In the genomic region with DNA sequence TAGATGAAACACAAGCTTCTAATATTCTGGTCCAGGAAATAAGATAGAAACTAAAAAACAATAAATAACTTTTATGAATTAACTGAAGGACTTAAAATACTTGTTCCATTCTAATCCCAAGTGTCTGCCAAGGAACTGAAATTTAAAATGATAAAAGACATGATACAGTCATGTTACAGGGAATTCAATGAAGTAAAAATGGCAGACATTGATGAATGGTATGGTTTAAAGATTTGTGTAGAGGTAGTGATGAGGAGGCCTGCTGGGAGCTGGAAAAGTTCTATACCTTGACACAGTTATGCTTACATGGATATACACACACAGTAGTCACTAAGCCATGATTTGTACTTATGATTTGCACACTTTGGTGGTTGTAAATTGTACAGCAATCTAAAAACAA, we compare ENCODE assay signal across 15 cellular contexts. TPM values are rescaled to one million over a fixed set of nuclear protein-coding genes. Genes with fewer than 3 reads are reported as not detected.
DNase-seq lines count a peak whose midpoint lies in the region; ATAC-seq, FAIRE-seq and TF ChIP-seq lines count a peak whose summit lies in the region.
"Had no signal": no experiment of that assay in that cellular context is flagged by ENCODE, and none has a peak within 500 bp of the region (broad histone marks: within the 10 kb centered on the region; RNA-seq: fewer than 3 reads in every experiment).

No MANE protein-coding gene starts in this region.

- H3K27ac Mint-ChIP-seq in activated CD8-positive, alpha-beta memory T cell treated with anti-CD3 and anti-CD28 coated beads, Interleukin-2, amount 10 ng/mL, durations not matched to agents 7 days and 5 days: peak overlapping the region; percentile 54
- no peak overlapping the region for H3K27ac Mint-ChIP-seq in neural crest cell (ENCODE audit: unreplicated experiment)

- no peak for TF ChIP-seq POLR2A in K562 (conservative IDR thresholded peaks at IDR 0.05)

- H3K27ac ChIP-seq in OCI-LY3 (ENCODE audit: low read length) (no peak overlapping the region), K562 (ENCODE audit: extremely low read depth, low read depth, low read length) (peak overlapping the region; percentile 97; the same call in 1 of the 3 replicates)
- H3K27ac ChIP-seq: WERI-Rb-1 had no signal

- H3K9me3 Mint-ChIP-seq in activated CD8-positive, alpha-beta memory T cell treated with anti-CD3 and anti-CD28 coated beads, Interleukin-2, amount 10 ng/mL, durations not matched to agents 7 days and 5 days (ENCODE audit: low read depth): no peaks in the 10 kb centered on the region
- H3K9me3 Mint-ChIP-seq in neural crest cell: no peaks in the 10 kb centered on the region

- POLR2A ChIA-PET in K562 (lab: Yijun Ruan, JAX): interaction anchor here (0.8 to 6.4 kb wide), 5 partner anchors 10 to 56 kb away, joined by 3 to 45 read pairs (median 4); no protein-coding TSS in a partner anchor

- H3K9ac ChIP-seq in OCI-LY3 (ENCODE audit: low read length): no peak overlapping the region
- H3K9ac ChIP-seq in K562 (ENCODE audit: insufficient read depth in 1 of 2, low read depth in 2 of 2, low read length in 2 of 2): peak overlapping the region in 1 of 2 experiments; percentile 98; a peak in 2 of 4 replicates

- CTCF ChIA-PET in activated CD8-positive, alpha-beta memory T cell treated with anti-CD3 and anti-CD28 coated beads, Interleukin-2, amount 10 ng/mL, durations not matched to agents 7 days and 5 days (lab: Charles Lee): interaction anchor here (0.9 to 1.7 kb wide), 4 partner anchors 17 to 442 kb away, joined by 3 to 8 read pairs (median 3); no protein-coding TSS in a partner anchor
- CTCF ChIA-PET in K562 (lab: Yijun Ruan, JAX; ENCODE audit: low intra/inter-chr PET ratio): no interaction called here

- DNase-seq in activated CD8-positive, alpha-beta memory T cell treated with anti-CD3 and anti-CD28 coated beads, Interleukin-2, amount 10 ng/mL, durations not matched to agents 7 days and 5 days: no peak
- no peak for DNase-seq in activated CD8-positive, alpha-beta memory T cell treated with anti-CD3 and anti-CD28 coated beads for 24 hours
- DNase-seq in K562 (ENCODE audit: extremely low read depth in 1 of 4, low spot score in 3 of 4) (no peak), neural crest cell (ENCODE audit: low read depth, low spot score) (no peak), glomerular visceral epithelial cell (ENCODE audit: extremely low spot score) (no peak), DMS53 (lab: John Stamatoyannopoulos, UW) (no peak), SK-N-DZ (ENCODE audit: low spot score) (no peak)
- DNase-seq: activated effector memory CD4-positive, alpha-beta T cell treated with Interleukin-2 at 50 U/mL for 16 hours; cerebellar nuclear complex; DMS79 treated with DMSO at 0.1 percent for 48 hours; NCI-H446 treated with DMSO at 0.1 percent for 48 hours; WERI-Rb-1 had no signal

- H3K4me1 Mint-ChIP-seq in activated CD8-positive, alpha-beta memory T cell treated with anti-CD3 and anti-CD28 coated beads, Interleukin-2, amount 10 ng/mL, durations not matched to agents 7 days and 5 days: peaks cover 67% of the 10 kb centered on the region
- peaks cover 41% of the 10 kb centered on the region for H3K4me1 Mint-ChIP-seq in neural crest cell

- H3K4me2 ChIP-seq in OCI-LY3 (ENCODE audit: low read length): peak overlapping the region; percentile 98; the same call in 1 of the 2 replicates
- H3K4me2 ChIP-seq in K562 (ENCODE audit: insufficient read depth, low read length): peak overlapping the region; percentile 40

- H3K36me3 Mint-ChIP-seq in activated CD8-positive, alpha-beta memory T cell treated with anti-CD3 and anti-CD28 coated beads, Interleukin-2, amount 10 ng/mL, durations not matched to agents 7 days and 5 days: peaks cover 23% of the 10 kb centered on the region
- H3K36me3 Mint-ChIP-seq in neural crest cell (ENCODE audit: low read depth): no peaks in the 10 kb centered on the region

- TF ChIP-seq RAD21 in K562 (CRISPR knock-in tag; conservative IDR thresholded peaks at IDR 0.05 in 1 of 2, IDR thresholded peaks at IDR 0.05 in 1 of 2): no peak

- TF ChIP-seq EP300 in K562 (IDR thresholded peaks at IDR 0.05; ENCODE audit: low read length): no peak

- no peak for ATAC-seq in activated CD8-positive, alpha-beta memory T cell treated with anti-CD3 and anti-CD28 coated beads, Interleukin-2, amount 10 ng/mL, durations not matched to agents 7 days and 5 days
- ATAC-seq in K562: no peak

- peaks cover 14% of the 10 kb centered on the region for H3K36me3 ChIP-seq in OCI-LY3 (replicated peaks; ENCODE audit: low read depth, low read length)
- H3K36me3 ChIP-seq in K562 (ENCODE audit: control insufficient read depth, insufficient read depth, low read length): peaks cover 63% of the 10 kb centered on the region

- H2AFZ ChIP-seq in OCI-LY3 (ENCODE audit: low read depth, low read length) (no peak overlapping the region), K562 (ENCODE audit: low read depth, low read length) (no peak overlapping the region)

- no TSS peak for BruUV-seq in K562 (replicated peaks; lab: Mats Ljungman, UMichigan)

- H3K27me3 Mint-ChIP-seq in activated CD8-positive, alpha-beta memory T cell treated with anti-CD3 and anti-CD28 coated beads, Interleukin-2, amount 10 ng/mL, durations not matched to agents 7 days and 5 days: no peaks in the 10 kb centered on the region
- no peaks in the 10 kb centered on the region for H3K27me3 Mint-ChIP-seq in neural crest cell (ENCODE audit: low read depth)

- H3K9me3 ChIP-seq in OCI-LY3 (ENCODE audit: insufficient read depth, low read length) (no peaks in the 10 kb centered on the region), K562 (replicated peaks; ENCODE audit: control insufficient read depth, insufficient read depth, low read depth, low read length) (no peaks in the 10 kb centered on the region)
- H3K9me3 ChIP-seq: esophagus muscularis mucosa had no signal

- H3K79me2 ChIP-seq in OCI-LY3 (ENCODE audit: low read length) (peaks cover 78% of the 10 kb centered on the region), K562 (ENCODE audit: control insufficient read depth, insufficient read depth, low read length) (peaks cover 96% of the 10 kb centered on the region)

- peak overlapping the region; percentile 24 for H3K4me3 Mint-ChIP-seq in activated CD8-positive, alpha-beta memory T cell treated with anti-CD3 and anti-CD28 coated beads, Interleukin-2, amount 10 ng/mL, durations not matched to agents 7 days and 5 days
- peak overlapping the region; percentile 69 for H3K4me3 Mint-ChIP-seq in neural crest cell

- TF ChIP-seq CTCF in OCI-LY3 (IDR thresholded peaks at IDR 0.05; ENCODE audit: low read depth, low read length): no peak
- no peak for TF ChIP-seq CTCF in K562 (IDR thresholded peaks at IDR 0.05 in 2 of 3, conservative IDR thresholded peaks at IDR 0.05 in 1 of 3; ENCODE audit: insufficient read depth in 2 of 3, low read depth in 1 of 3, low read length in 3 of 3)
- TF ChIP-seq CTCF in neural crest cell (conservative IDR thresholded peaks at IDR 0.05): no peak

- no peak for FAIRE-seq in K562 (lab: Jason Lieb, UNC)
- FAIRE-seq: urothelium cell line had no signal

- H3K4me3 ChIP-seq in OCI-LY3 (ENCODE audit: low read length) (no peak overlapping the region), K562 (no peak overlapping the region; the same call in 1 of the 2 replicates)
- H3K4me3 ChIP-seq: esophagus muscularis mucosa had no signal

- peaks cover 31% of the 10 kb centered on the region for H3K4me1 ChIP-seq in OCI-LY3 (ENCODE audit: low read length)
- peaks cover 14 to 21% of the 10 kb centered on the region in 2 experiments for H3K4me1 ChIP-seq in K562 (replicated peaks in 1 of 2; ENCODE audit: control insufficient read depth in 2 of 2, insufficient read depth in 2 of 2, low read length in 2 of 2)

- in situ Hi-C loops in K562 (cut with MboI): no loop called here

- H3K9me1 ChIP-seq in K562 (ENCODE audit: control insufficient read depth, insufficient read depth, low read length): no peaks in the 10 kb centered on the region

- H4K20me1 ChIP-seq in OCI-LY3 (ENCODE audit: insufficient read depth, low read length): peaks cover 22% of the 10 kb centered on the region
- H4K20me1 ChIP-seq in K562 (replicated peaks; ENCODE audit: control insufficient read depth, insufficient read depth, low read length): peaks cover 7% of the 10 kb centered on the region; the same call in 1 of the 2 replicates

- intact Hi-C loops in K562 (cut with micrococcal nuclease): no loop called here

- H3K27me3 ChIP-seq in OCI-LY3 (ENCODE audit: low read depth, low read length): no peaks in the 10 kb centered on the region
- no peaks in the 10 kb centered on the region for H3K27me3 ChIP-seq in K562 (ENCODE audit: control insufficient read depth in 2 of 2, insufficient read depth in 2 of 2, low read length in 2 of 2)
- H3K27me3 ChIP-seq: esophagus muscularis mucosa had no signal

RNA-seq across cellular contexts. Expression of a gene that starts 2.1 kb away (rescaled TPM):
- total RNA-seq in activated CD8-positive, alpha-beta memory T cell treated with anti-CD3 and anti-CD28 coated beads, Interleukin-2, amount 10 ng/mL, durations not matched to agents 7 days and 5 days: 100 to 1,000 TPM; 140 to 144 TPM
- 1,237 and 1,275 TPM in 2 replicates for total RNA-seq in K562 (2011; cell fraction: chromatin; rRNA removed; ENCODE audit: low replicate concordance)
- 563 and 657 TPM in 2 replicates for total RNA-seq in K562 (2011; cell fraction: nucleolus; rRNA removed)
- 675 TPM in 2 replicates for total RNA-seq in K562 (2011; cell fraction: nucleoplasm; rRNA removed)
- total RNA-seq in K562 (2014; rRNA removed): 140 and 153 TPM in 2 replicates
- 88.5 and 99.0 TPM in 2 replicates for total RNA-seq in K562 (2014; rRNA removed; fragmentation: Illumina TruSeq; extraction: Trizol)
- 91.3 and 98.2 TPM in 2 replicates for total RNA-seq in K562 (2015; rRNA removed; fragmentation: Illumina TruSeq; extraction: Trizol)
- 218 and 237 TPM in 2 replicates for total RNA-seq in K562 (2021)
- 55.4 and 85.4 TPM in 2 replicates for polyA plus RNA-seq in K562 (2011; rRNA removed)
- polyA plus RNA-seq in K562 (2011; cell fraction: cytosol; rRNA removed): 96.0 and 109 TPM in 2 replicates
- 581 and 738 TPM in 2 replicates for polyA plus RNA-seq in K562 (2011; cell fraction: nucleus; rRNA removed)
- polyA plus RNA-seq in K562 (2012): 175 and 269 TPM in 2 replicates
- 274 and 277 TPM in 2 replicates for polyA plus RNA-seq in K562 (2014; fragmentation: Illumina TruSeq; extraction: Trizol)
- polyA plus RNA-seq in K562 (2014; fragmentation: Nextera tagmentation; extraction: Ambion mirVana): 100 to 1,000 TPM; 110 to 123 TPM
- polyA plus RNA-seq in K562 (2014; rRNA removed): 174 and 182 TPM in 2 replicates
- 161 and 196 TPM in 2 replicates for polyA minus RNA-seq in K562 (2011; rRNA and poly(A)+ RNA removed)
- polyA minus RNA-seq in K562 (2011; cell fraction: cytosol; rRNA and poly(A)+ RNA removed): 224 and 238 TPM in 2 replicates
- 307 and 505 TPM in 2 replicates for polyA minus RNA-seq in K562 (2011; cell fraction: nucleus; rRNA and poly(A)+ RNA removed)
- 114 and 125 TPM in 2 replicates for total RNA-seq in neural crest cell
- polyA plus RNA-seq in SK-N-DZ (2014; cell fraction: cytosol; rRNA removed): 38.6 and 40.6 TPM in 2 replicates
- 87.7 and 145 TPM in 2 replicates for polyA plus RNA-seq in SK-N-DZ (2014; cell fraction: nucleus; rRNA removed)

RNA-seq across cellular contexts. Expression of a gene that starts 39.2 kb away (rescaled TPM):
- total RNA-seq in activated CD8-positive, alpha-beta memory T cell treated with anti-CD3 and anti-CD28 coated beads, Interleukin-2, amount 10 ng/mL, durations not matched to agents 7 days and 5 days: 10 to 100 TPM; 31.5 to 49.0 TPM
- 276 and 409 TPM in 2 replicates for total RNA-seq in K562 (2011; cell fraction: chromatin; rRNA removed; ENCODE audit: low replicate concordance)
- total RNA-seq in K562 (2011; cell fraction: nucleolus; rRNA removed): 245 and 297 TPM in 2 replicates
- 245 and 273 TPM in 2 replicates for total RNA-seq in K562 (2011; cell fraction: nucleoplasm; rRNA removed)
- total RNA-seq in K562 (2014; rRNA removed) (37.5 and 65.1 TPM in 2 replicates), K562 (2014; rRNA removed; fragmentation: Illumina TruSeq; extraction: Trizol) (32.8 and 35.4 TPM in 2 replicates), K562 (2015; rRNA removed; fragmentation: Illumina TruSeq; extraction: Trizol) (36.9 and 37.4 TPM in 2 replicates), K562 (2021) (71.0 and 88.2 TPM in 2 replicates), neural crest cell (57.2 and 61.8 TPM in 2 replicates)
- polyA plus RNA-seq in K562 (2011; rRNA removed) (17.8 and 40.9 TPM in 2 replicates), K562 (2014; fragmentation: Illumina TruSeq; extraction: Trizol) (69.9 and 85.0 TPM in 2 replicates), K562 (2014; fragmentation: Nextera tagmentation; extraction: Ambion mirVana) (10 to 100 TPM; 32.1 to 69.3 TPM), K562 (2014; rRNA removed) (24.2 and 33.5 TPM in 2 replicates)
- 34.1 and 42.0 TPM in 2 replicates for polyA plus RNA-seq in K562 (2011; cell fraction: cytosol; rRNA removed)
- 140 and 211 TPM in 2 replicates for polyA plus RNA-seq in K562 (2011; cell fraction: nucleus; rRNA removed)
- 40.3 and 58.0 TPM in 2 replicates for polyA plus RNA-seq in K562 (2012)
- 38.2 and 49.9 TPM in 2 replicates for polyA minus RNA-seq in K562 (2011; rRNA and poly(A)+ RNA removed)
- polyA minus RNA-seq in K562 (2011; cell fraction: cytosol; rRNA and poly(A)+ RNA removed): 23.6 and 30.1 TPM in 2 replicates
- polyA minus RNA-seq in K562 (2011; cell fraction: nucleus; rRNA and poly(A)+ RNA removed): 62.5 and 79.1 TPM in 2 replicates
- polyA plus RNA-seq in SK-N-DZ (2014; cell fraction: cytosol; rRNA removed): 22.8 and 48.2 TPM in 2 replicates
- 50.8 and 77.6 TPM in 2 replicates for polyA plus RNA-seq in SK-N-DZ (2014; cell fraction: nucleus; rRNA removed)

RNA-seq across cellular contexts. Expression of a gene that starts 39.4 kb away (rescaled TPM):
- 10 to 100 TPM; 36.2 to 59.3 TPM for total RNA-seq in activated CD8-positive, alpha-beta memory T cell treated with anti-CD3 and anti-CD28 coated beads, Interleukin-2, amount 10 ng/mL, durations not matched to agents 7 days and 5 days
- 35.8 and 86.9 TPM in 2 replicates for total RNA-seq in K562 (2011; cell fraction: chromatin; rRNA removed; ENCODE audit: low replicate concordance)
- total RNA-seq in K562 (2011; cell fraction: nucleolus; rRNA removed): 78.7 and 87.1 TPM in 2 replicates
- 57.9 and 62.8 TPM in 2 replicates for total RNA-seq in K562 (2011; cell fraction: nucleoplasm; rRNA removed)
- 150 and 153 TPM in 2 replicates for total RNA-seq in K562 (2014; rRNA removed)
- 136 and 145 TPM in 2 replicates for total RNA-seq in K562 (2014; rRNA removed; fragmentation: Illumina TruSeq; extraction: Trizol)
- 153 and 154 TPM in 2 replicates for total RNA-seq in K562 (2015; rRNA removed; fragmentation: Illumina TruSeq; extraction: Trizol)
- 138 and 146 TPM in 2 replicates for total RNA-seq in K562 (2021)
- 93.7 and 105 TPM in 2 replicates for polyA plus RNA-seq in K562 (2011; rRNA removed)
- polyA plus RNA-seq in K562 (2011; cell fraction: cytosol; rRNA removed): 88.3 and 88.5 TPM in 2 replicates
- polyA plus RNA-seq in K562 (2011; cell fraction: nucleus; rRNA removed): 35.1 and 36.8 TPM in 2 replicates
- polyA plus RNA-seq in K562 (2012): 59.9 and 104 TPM in 2 replicates
- 163 and 173 TPM in 2 replicates for polyA plus RNA-seq in K562 (2014; fragmentation: Illumina TruSeq; extraction: Trizol)
- polyA plus RNA-seq in K562 (2014; fragmentation: Nextera tagmentation; extraction: Ambion mirVana): 100 to 1,000 TPM in 1 of 2 experiments, 10 to 100 TPM in 1; 62.0 to 146 TPM
- polyA plus RNA-seq in K562 (2014; rRNA removed): 152 and 153 TPM in 2 replicates
- 62.3 and 78.5 TPM in 2 replicates for polyA minus RNA-seq in K562 (2011; rRNA and poly(A)+ RNA removed)
- polyA minus RNA-seq in K562 (2011; cell fraction: cytosol; rRNA and poly(A)+ RNA removed): 32.1 and 40.7 TPM in 2 replicates
- polyA minus RNA-seq in K562 (2011; cell fraction: nucleus; rRNA and poly(A)+ RNA removed): 16.2 and 19.4 TPM in 2 replicates
- total RNA-seq in neural crest cell: 57.3 and 58.3 TPM in 2 replicates
- 73.2 and 77.9 TPM in 2 replicates for polyA plus RNA-seq in SK-N-DZ (2014; cell fraction: cytosol; rRNA removed)
- polyA plus RNA-seq in SK-N-DZ (2014; cell fraction: nucleus; rRNA removed): 28.2 and 37.4 TPM in 2 replicates
